Comparison of ENCODE assay signal across 1 cellular context in genomic region chr19:51259348-51260245, GRCh38.
A peak's percentile ranks its signal among the peaks of the same experiment; 100 is the strongest.
TF ChIP-seq lines count a peak whose summit lies in the region.

No MANE protein-coding gene starts in this region.

TF ChIP-seq in GM12878, 131 proteins besides CTCF, POLR2A, EP300 and RAD21:
- TF ChIP-seq STAT1 (conservative IDR thresholded peaks at IDR 0.05) (no peak), SMARCA5 (IDR thresholded peaks at IDR 0.05) (no peak), ZBTB40 (IDR thresholded peaks at IDR 0.05; ENCODE audit: borderline replicate concordance) (no peak), FOS (IDR thresholded peaks at IDR 0.05; ENCODE audit: borderline replicate concordance, extremely low read depth, insufficient read length) (no peak), YY1 (IDR thresholded peaks at IDR 0.05; ENCODE audit: low read depth, low read length) (peak; percentile 45; the same call in 1 of the 2 replicates), TBL1XR1 (IDR thresholded peaks at IDR 0.05; ENCODE audit: low read depth, low read length) (no peak), SMC3 (IDR thresholded peaks at IDR 0.05; ENCODE audit: borderline replicate concordance, low read length) (peak; percentile 77), LARP7 (IDR thresholded peaks at IDR 0.05) (no peak), CUX1 (IDR thresholded peaks at IDR 0.05; ENCODE audit: insufficient replicate concordance, low read depth, low read length) (no peak), ATF7 (IDR thresholded peaks at IDR 0.05; ENCODE audit: low read depth) (no peak), ZBTB11 (CRISPR knock-in tag; IDR thresholded peaks at IDR 0.05) (no peak), KAT2A (conservative IDR thresholded peaks at IDR 0.05; ENCODE audit: control insufficient read depth, low read depth, low read length) (no peak), NKRF (conservative IDR thresholded peaks at IDR 0.05) (no peak), POLR2AphosphoS2 (IDR thresholded peaks at IDR 0.05; ENCODE audit: low read depth, low read length) (no peak)
